Comparison of ENCODE assay signal across 16 cellular contexts in genomic region chr15:38860682-38861081, GRCh38.
"Had no signal": no experiment of that assay in that cellular context is flagged by ENCODE, and none has a peak within 500 bp of the region (broad histone marks: within the 10 kb centered on the region; RNA-seq: fewer than 3 reads in every experiment).

No MANE protein-coding gene starts in this region.

- H3K4me3 Mint-ChIP-seq: activated B cell treated with CpG ODN at 0.5 μM for 24 hours; activated CD8-positive, alpha-beta T cell treated with anti-CD3 and anti-CD28 coated beads for 36 hours; mesothelial cell of epicardium; stimulated activated naive CD8-positive, alpha-beta T cell treated with anti-CD3 and anti-CD28 coated beads, Interleukin-15, Interleukin-2, amounts not matched to agents 100 ng/mL and 50 ng/mL, for 24 hours had no signal

- H3K9me3 ChIP-seq: suprapubic skin, upper lobe of left lung had no signal

- H3K36me3 Mint-ChIP-seq: activated naive CD4-positive, alpha-beta T cell treated with anti-CD3 and anti-CD28 coated beads, Interleukin-2, amount 50 U/mL, for 72 hours; mesothelial cell of epicardium had no signal

- H3K4me1 Mint-ChIP-seq: activated B cell treated with CpG ODN at 0.5 μM for 24 hours had no signal

- DNase-seq: activated B cell treated with CpG ODN at 0.5 μM for 24 hours; activated CD4-positive, alpha-beta T cell treated with anti-CD3 and anti-CD28 coated beads for 48 hours; activated CD8-positive, alpha-beta T cell treated with anti-CD3 and anti-CD28 coated beads for 36 hours; activated effector memory CD4-positive, alpha-beta T cell treated with anti-CD3 and anti-CD28 coated beads, Interleukin-2, amount 50 U/mL, for 16 hours; activated T-cell treated with anti-CD3 and anti-CD28 coated beads, Interleukin-2, amount 50 U/mL, for 48 hours; amniotic stem cell; central memory CD4-positive, alpha-beta T cell; right cardiac atrium; upper lobe of left lung had no signal

- H3K27me3 Mint-ChIP-seq: stimulated activated naive CD8-positive, alpha-beta T cell treated with anti-CD3 and anti-CD28 coated beads, Interleukin-15, Interleukin-2, amounts not matched to agents 100 ng/mL and 50 ng/mL, for 24 hours had no signal

- H3K4me3 ChIP-seq: lung, suprapubic skin, upper lobe of left lung had no signal

- H3K9me3 Mint-ChIP-seq: activated B cell treated with CpG ODN at 0.5 μM for 24 hours; activated CD8-positive, alpha-beta T cell treated with anti-CD3 and anti-CD28 coated beads for 36 hours; activated naive CD4-positive, alpha-beta T cell treated with anti-CD3 and anti-CD28 coated beads, Interleukin-2, amount 50 U/mL, for 72 hours; mesothelial cell of epicardium; stimulated activated naive CD8-positive, alpha-beta T cell treated with anti-CD3 and anti-CD28 coated beads, Interleukin-15, Interleukin-2, amounts not matched to agents 100 ng/mL and 50 ng/mL, for 24 hours had no signal

- ATAC-seq: activated CD8-positive, alpha-beta T cell treated with anti-CD3 and anti-CD28 coated beads for 36 hours; activated naive CD4-positive, alpha-beta T cell treated with anti-CD3 and anti-CD28 coated beads, Interleukin-2, amount 50 U/mL, for 72 hours; right cardiac atrium had no signal

- H3K36me3 ChIP-seq: suprapubic skin, upper lobe of left lung had no signal

- H3K27ac ChIP-seq: epithelial cell of prostate, suprapubic skin, upper lobe of left lung had no signal

- H3K27ac Mint-ChIP-seq: activated B cell treated with CpG ODN at 0.5 μM for 24 hours; activated CD8-positive, alpha-beta T cell treated with anti-CD3 and anti-CD28 coated beads for 36 hours; activated naive CD4-positive, alpha-beta T cell treated with anti-CD3 and anti-CD28 coated beads, Interleukin-2, amount 50 U/mL, for 72 hours; mesothelial cell of epicardium; progenitor cell of endocrine pancreas; stimulated activated naive CD8-positive, alpha-beta T cell treated with anti-CD3 and anti-CD28 coated beads, Interleukin-15, Interleukin-2, amounts not matched to agents 100 ng/mL and 50 ng/mL, for 24 hours had no signal

- H3K27me3 ChIP-seq: suprapubic skin, upper lobe of left lung had no signal
